8 cellular contexts compared by ENCODE assay signal in genomic region chr1:167937709-167938010, GRCh38. TPM values are rescaled to one million over a fixed set of nuclear protein-coding genes. Genes with fewer than 3 reads are reported as not detected.
DNase-seq lines count a peak whose midpoint lies in the region; ATAC-seq, FAIRE-seq and TF ChIP-seq lines count a peak whose summit lies in the region.

No MANE protein-coding gene starts in this region.

- intact Hi-C loops in Right ventricle myocardium inferior (cut with DNase I), result loop anchor here (2.0 to 10.0 kb wide), 4 partner anchors 65 to 223 kb away; no protein-coding TSS in a partner anchor
- intact Hi-C loops in breast epithelium (cut with DNase I; ENCODE audit: low total_unique reads), result no loop called here
- intact Hi-C loops in vagina (cut with DNase I), result no loop called here

- H2BK5ac ChIP-seq in mesendoderm (ENCODE audit: low read length), result no peak overlapping the region

- H3K36me3 ChIP-seq in right atrium auricular region, result no peaks in the 10 kb centered on the region
- H3K36me3 ChIP-seq in breast epithelium, result no peaks in the 10 kb centered on the region
- H3K36me3 ChIP-seq in mesendoderm (ENCODE audit: control insufficient read depth, insufficient read depth, low read length), result no peaks in the 10 kb centered on the region
- H3K36me3 ChIP-seq in vagina, result no peaks in the 10 kb centered on the region

- DNase-seq in right atrium auricular region (ENCODE audit: low spot score) (no peak), Right ventricle myocardium inferior (ENCODE audit: missing footprints) (no peak), breast epithelium (ENCODE audit: low spot score in 2 of 2) (no peak), mesendoderm (no peak), vagina (ENCODE audit: extremely low spot score in 2 of 2) (no peak), GM19239 (ENCODE audit: insufficient read length, low spot score) (no peak)
- DNase-seq in stimulated activated CD4-positive, alpha-beta T cell treated with anti-CD3 and anti-CD28 coated beads, Interleukin-1b, Interleukin-23, amount 100 ng/mL, for 48 hours, result no peak
- DNase-seq in stimulated activated naive CD4-positive, alpha-beta T cell (lab: John Stamatoyannopoulos, UW), result no peak

- no peak for TF ChIP-seq POLR2A in breast epithelium (IDR thresholded peaks at IDR 0.05)
- no peak for TF ChIP-seq POLR2A in vagina (IDR thresholded peaks at IDR 0.05)

- H3K27ac ChIP-seq in right atrium auricular region, result peak overlapping the region; percentile 99 to 100
- peak overlapping the region; percentile 98 for H3K27ac ChIP-seq in breast epithelium
- H3K27ac ChIP-seq in mesendoderm (ENCODE audit: low read depth, low read length), result no peak overlapping the region
- peak overlapping the region; percentile 97 for H3K27ac ChIP-seq in vagina

- no peak overlapping the region for H3K4ac ChIP-seq in mesendoderm (ENCODE audit: low read depth, low read length)

- peaks cover 0 to 25% of the 10 kb centered on the region in 2 donors for H3K4me1 ChIP-seq in right atrium auricular region
- peaks cover 0 to 15% of the 10 kb centered on the region in 2 donors for H3K4me1 ChIP-seq in breast epithelium
- no peaks in the 10 kb centered on the region for H3K4me1 ChIP-seq in mesendoderm (ENCODE audit: control insufficient read depth, low read depth, low read length)
- H3K4me1 ChIP-seq in vagina, result peaks cover 38% of the 10 kb centered on the region

- H2AK5ac ChIP-seq in mesendoderm (ENCODE audit: low read length), result no peak overlapping the region

- H3K27me3 ChIP-seq in right atrium auricular region, result no peaks in the 10 kb centered on the region
- no peaks in the 10 kb centered on the region for H3K27me3 ChIP-seq in breast epithelium
- no peaks in the 10 kb centered on the region for H3K27me3 ChIP-seq in mesendoderm (ENCODE audit: insufficient read depth, low read length, poor library complexity)
- no peaks in the 10 kb centered on the region for H3K27me3 ChIP-seq in vagina

- H3K9me3 ChIP-seq in right atrium auricular region (no peaks in the 10 kb centered on the region), breast epithelium (no peaks in the 10 kb centered on the region), vagina (no peaks in the 10 kb centered on the region)

- H3K9ac ChIP-seq in mesendoderm (ENCODE audit: low read length), result peak overlapping the region; percentile 74

- no peak overlapping the region for H3K23ac ChIP-seq in mesendoderm (ENCODE audit: low read length)

- peak overlapping the region; percentile 30 for H3K4me2 ChIP-seq in mesendoderm (ENCODE audit: low read length)

- H2BK120ac ChIP-seq in mesendoderm (ENCODE audit: low read depth, low read length), result no peak overlapping the region

- H4K8ac ChIP-seq in mesendoderm (ENCODE audit: low read depth, low read length), result no peak overlapping the region

- H3K18ac ChIP-seq in mesendoderm (ENCODE audit: low read length), result no peak overlapping the region

- no peak for ATAC-seq in Right ventricle myocardium inferior

- H3K4me3 ChIP-seq in right atrium auricular region, result peak overlapping the region; percentile 86 to 100
- peak overlapping the region; percentile 87 to 97 (median 94) for H3K4me3 ChIP-seq in breast epithelium
- H3K4me3 ChIP-seq in mesendoderm (ENCODE audit: low read length), result peak overlapping the region; percentile 50
- peak overlapping the region; percentile 90 to 93 for H3K4me3 ChIP-seq in vagina

- H3K79me2 ChIP-seq in mesendoderm (ENCODE audit: control insufficient read depth, insufficient read depth, low read length), result peaks cover 36% of the 10 kb centered on the region

- no peak for FAIRE-seq in GM19239 (lab: Jason Lieb, UNC)

- no CpG with 5 or more reads among the region's 5 CpGs for WGBS in mesendoderm (ENCODE audit: extremely low coverage, insufficient coverage, low lambda C conversion rate)

- H3K56ac ChIP-seq in mesendoderm (ENCODE audit: low read length), result peak overlapping the region; percentile 81

- TF ChIP-seq CTCF in right atrium auricular region (IDR thresholded peaks at IDR 0.05) (no peak), breast epithelium (IDR thresholded peaks at IDR 0.05) (no peak), vagina (IDR thresholded peaks at IDR 0.05) (no peak)

- H2BK15ac ChIP-seq in mesendoderm (replicated peaks; ENCODE audit: low read depth), result no peak overlapping the region

- H4K5ac ChIP-seq in mesendoderm (ENCODE audit: low read length), result no peak overlapping the region

- no peaks in the 10 kb centered on the region for H3K79me1 ChIP-seq in mesendoderm (ENCODE audit: low read length)

RNA-seq across cellular contexts. Expression of gene MPC2, which starts 0.8 kb away (rescaled TPM):
- total RNA-seq in right atrium auricular region, result 100 to 1,000 TPM in 1 of 2 donors, 10 to 100 TPM in 1; 71.4 to 122 TPM
- total RNA-seq in Right ventricle myocardium inferior, result 233 TPM
- 10 to 100 TPM; 28.8 to 37.0 (median 29.8) TPM for total RNA-seq in breast epithelium
- polyA plus RNA-seq in mesendoderm (2013, experiment 1 of 2), result 40.0 TPM
- 40.0 TPM for polyA plus RNA-seq in mesendoderm (2013, experiment 2 of 2)
- 17.7 TPM for total RNA-seq in vagina

RNA-seq across cellular contexts. Expression of gene DCAF6, which starts 1.2 kb away (rescaled TPM):
- total RNA-seq in right atrium auricular region (100 to 1,000 TPM; 126 to 161 TPM), Right ventricle myocardium inferior (231 TPM), breast epithelium (10 to 100 TPM; 76.7 to 95.7 (median 84.7) TPM), vagina (80.5 TPM)
- 10.7 TPM for polyA plus RNA-seq in mesendoderm (2013, experiment 1 of 2)
- polyA plus RNA-seq in mesendoderm (2013, experiment 2 of 2), result 11.6 TPM

RNA-seq across cellular contexts. Expression of gene ADCY10, which starts 23.7 kb away (rescaled TPM):
- total RNA-seq in right atrium auricular region (under 1 TPM in 1 of 2 donors, not detected in 1; 0.35 TPM), Right ventricle myocardium inferior (not detected), breast epithelium (under 1 TPM; under 0.01 to 0.16 (median 0.15) TPM), vagina (not detected)
- 0.18 TPM for polyA plus RNA-seq in mesendoderm (2013, experiment 1 of 2)
- 0.14 TPM for polyA plus RNA-seq in mesendoderm (2013, experiment 2 of 2)
